Comparison of ENCODE assay signal across 9 cellular contexts in genomic region chr9:97984188-97985057, GRCh38. TPM values are rescaled to one million over a fixed set of nuclear protein-coding genes. Genes with fewer than 3 reads are reported as not detected.
DNase-seq lines count a peak whose midpoint lies in the region; ATAC-seq and FAIRE-seq lines count a peak whose summit lies in the region.
"Had no signal": no experiment of that assay in that cellular context is flagged by ENCODE, and none has a peak within 500 bp of the region (broad histone marks: within the 10 kb centered on the region; RNA-seq: fewer than 3 reads in every experiment).

No MANE protein-coding gene starts in this region.

- H3K27me3 ChIP-seq in HUES64 (ENCODE audit: insufficient read depth, low read length) (peaks cover 72% of the 10 kb centered on the region), SJCRH30 (no peaks in the 10 kb centered on the region), neuronal stem cell (ENCODE audit: control insufficient read depth in 3 of 3, insufficient read depth in 3 of 3, low read depth in 1 of 3, low read length in 3 of 3) (peaks cover 0 to 29% (median 5%) of the 10 kb centered on the region in 3 experiments)

- ATAC-seq in GM19452 (IDR thresholded peaks at IDR 0.05; ENCODE audit: unreplicated experiment), result peak; percentile 29

- no peaks in the 10 kb centered on the region for H3K9me3 Mint-ChIP-seq in activated naive CD4-positive, alpha-beta T cell treated with anti-CD3 and anti-CD28 coated beads for 36 hours

- H3K27ac Mint-ChIP-seq in activated naive CD4-positive, alpha-beta T cell treated with anti-CD3 and anti-CD28 coated beads for 36 hours, result peak overlapping the region; percentile 83

- peaks cover 5% of the 10 kb centered on the region; the same call in 1 of the 2 replicates for H3K9me3 ChIP-seq in HUES64 (ENCODE audit: insufficient read depth, low read depth, low read length)
- no peaks in the 10 kb centered on the region for H3K9me3 ChIP-seq in SJCRH30 (replicated peaks)
- peaks cover 0 to 4% of the 10 kb centered on the region in 2 donors for H3K9me3 ChIP-seq in neuronal stem cell (replicated peaks in 1 of 2; ENCODE audit: control insufficient read depth in 2 of 2, insufficient read depth in 1 of 2, low read depth in 1 of 2, low read length in 2 of 2)

- peak overlapping the region; percentile 88 for H3K4me3 ChIP-seq in HUES64 (ENCODE audit: low read length)
- peak overlapping the region; percentile 95 for H3K4me3 ChIP-seq in SJCRH30
- peak overlapping the region; percentile 89 to 97 for H3K4me3 ChIP-seq in neuronal stem cell (ENCODE audit: low read length in 2 of 2)

- H4K8ac ChIP-seq in neuronal stem cell (ENCODE audit: low read depth, low read length), result no peak overlapping the region

- peaks cover 5% of the 10 kb centered on the region for H3K79me1 ChIP-seq in neuronal stem cell (ENCODE audit: low read depth, low read length)

- intact Hi-C loops in activated naive CD4-positive, alpha-beta T cell treated with anti-CD3 and anti-CD28 coated beads for 36 hours (cut with micrococcal nuclease), result loop anchor here (5.0 kb wide), 3 partner anchors 118 to 1028 kb away; partner anchors contain the start of gene TRIM14

- H3K4me2 ChIP-seq in neuronal stem cell (ENCODE audit: insufficient read depth, low read length, poor library complexity, severe bottlenecking), result peak overlapping the region; percentile 78

- no peak overlapping the region for H2BK12ac ChIP-seq in neuronal stem cell (ENCODE audit: low read length)

- H2AK5ac ChIP-seq in neuronal stem cell (ENCODE audit: low read depth, low read length), result peak overlapping the region; percentile 72

- H3K23ac ChIP-seq in neuronal stem cell (ENCODE audit: low read depth, low read length, poor library complexity), result peak overlapping the region; percentile 87

- H3K4me1 Mint-ChIP-seq in activated naive CD4-positive, alpha-beta T cell treated with anti-CD3 and anti-CD28 coated beads for 36 hours (ENCODE audit: low read depth), result peaks cover 54% of the 10 kb centered on the region

- CTCF ChIA-PET in activated naive CD4-positive, alpha-beta T cell treated with anti-CD3 and anti-CD28 coated beads for 36 hours (lab: Charles Lee), result interaction anchor here (1.5 to 6.6 kb wide), 2 partner anchors 13 to 62 kb away, joined by 4 to 61 read pairs; partner anchors contain the start of gene TRMO

- H2AFZ ChIP-seq in neuronal stem cell (ENCODE audit: low read length), result peak overlapping the region; percentile 98

- H3K36me3 ChIP-seq in HUES64 (ENCODE audit: insufficient read depth, low read length) (0 out of 2 replicates have a peak, but pooled peaks cover 3% of the 10 kb centered on the region), SJCRH30 (no peaks in the 10 kb centered on the region), neuronal stem cell (replicated peaks in 1 of 2; ENCODE audit: control insufficient read depth in 2 of 2, insufficient read depth in 2 of 2, low read length in 2 of 2) (peaks cover 0 to 12% of the 10 kb centered on the region in 2 donors)

- H3K14ac ChIP-seq in neuronal stem cell (ENCODE audit: low read length), result peak overlapping the region; percentile 90

- under 1% methylated on average over 116 of the region's 116 CpGs for WGBS in HUES64
- no CpG with 5 or more reads among the region's 116 CpGs for WGBS in neuronal stem cell (ENCODE audit: extremely low coverage in 2 of 2, insufficient read length in 2 of 2, insufficient replicate concordance in 1 of 2), 2 donors

- peaks cover 12% of the 10 kb centered on the region; the same call in 1 of the 2 replicates for H3K4me1 ChIP-seq in HUES64 (ENCODE audit: insufficient read depth, low read length)
- H3K4me1 ChIP-seq in SJCRH30, result peaks cover 33% of the 10 kb centered on the region
- peaks cover 3 to 14% of the 10 kb centered on the region in 2 donors for H3K4me1 ChIP-seq in neuronal stem cell (ENCODE audit: control insufficient read depth in 2 of 2, insufficient read depth in 1 of 2, low read depth in 1 of 2, low read length in 2 of 2)

- peaks cover 10% of the 10 kb centered on the region for H3K36me3 Mint-ChIP-seq in activated naive CD4-positive, alpha-beta T cell treated with anti-CD3 and anti-CD28 coated beads for 36 hours (ENCODE audit: low read depth)

- peak overlapping the region; percentile 84 for H2BK15ac ChIP-seq in neuronal stem cell (ENCODE audit: low read length)

- H2BK5ac ChIP-seq in neuronal stem cell (ENCODE audit: low read length), result peak overlapping the region; percentile 27

- H2BK120ac ChIP-seq in neuronal stem cell (ENCODE audit: low read depth, low read length), result peak overlapping the region; percentile 40

- peak overlapping the region; percentile 69 for H3K4me3 Mint-ChIP-seq in activated naive CD4-positive, alpha-beta T cell treated with anti-CD3 and anti-CD28 coated beads for 36 hours

- H3K27me3 Mint-ChIP-seq in activated naive CD4-positive, alpha-beta T cell treated with anti-CD3 and anti-CD28 coated beads for 36 hours (ENCODE audit: low read depth), result no peaks in the 10 kb centered on the region

- H3K4ac ChIP-seq in neuronal stem cell (ENCODE audit: low read length), result peak overlapping the region; percentile 77

- H3K9ac ChIP-seq in HUES64 (ENCODE audit: low read depth, low read length), result peak overlapping the region; percentile 98
- H3K9ac ChIP-seq in neuronal stem cell (ENCODE audit: low read depth, low read length, poor library complexity), result peak overlapping the region; percentile 96

- H3K27ac ChIP-seq in HUES64 (ENCODE audit: low read depth, low read length) (peak overlapping the region; percentile 79), SJCRH30 (peak overlapping the region; percentile 98), neuronal stem cell (replicated peaks; ENCODE audit: low read length) (peak overlapping the region; percentile 81)

- DNase-seq in CMK (ENCODE audit: low read depth) (peak; percentile 59), SJCRH30 (peak; percentile 75), frontal cortex (ENCODE audit: low spot score in 2 of 2) (peak; percentile 83 to 86), neuronal stem cell (ENCODE audit: low spot score) (peak; percentile 48), stromal cell of bone marrow (ENCODE audit: low read depth) (peak; percentile 71)
- peak; percentile 77 for DNase-seq in activated naive CD4-positive, alpha-beta T cell treated with anti-CD3 and anti-CD28 coated beads for 36 hours

- peak overlapping the region; percentile 99 for H4K91ac ChIP-seq in neuronal stem cell (ENCODE audit: low read depth, low read length, poor library complexity)

- peak overlapping the region; percentile 99 for H3K18ac ChIP-seq in neuronal stem cell (ENCODE audit: low read length)

- FAIRE-seq in frontal cortex (lab: Jason Lieb, UNC), result no peak
- FAIRE-seq: islet of Langerhans had no signal

RNA-seq across cellular contexts. Expression of gene ANP32B, which starts 1.3 kb away (rescaled TPM):
- polyA plus RNA-seq in HUES64 (2013, experiment 1 of 2), result 105 TPM
- polyA plus RNA-seq in HUES64 (2013, experiment 2 of 2), result 144 TPM
- total RNA-seq in SJCRH30 (2014; rRNA removed; shearing (Covaris generic)), result 40.7 and 45.7 TPM in 2 replicates
- 100 to 1,000 TPM; 412 to 414 TPM for total RNA-seq in activated naive CD4-positive, alpha-beta T cell treated with anti-CD3 and anti-CD28 coated beads for 36 hours
- 6.1 TPM for total RNA-seq in frontal cortex
- polyA plus RNA-seq in neuronal stem cell (2013, experiment 1 of 2), result 292 TPM
- polyA plus RNA-seq in neuronal stem cell (2013, experiment 2 of 2), result 299 TPM

RNA-seq across cellular contexts. Expression of gene HEMGN, which starts 46.5 kb away (rescaled TPM):
- polyA plus RNA-seq in HUES64 (2013, experiment 1 of 2), result not detected
- polyA plus RNA-seq in HUES64 (2013, experiment 2 of 2), result not detected
- not detected in 2 replicates for total RNA-seq in SJCRH30 (2014; rRNA removed; shearing (Covaris generic))
- total RNA-seq in activated naive CD4-positive, alpha-beta T cell treated with anti-CD3 and anti-CD28 coated beads for 36 hours, result 1 to 10 TPM; 1.8 to 1.9 TPM
- total RNA-seq in frontal cortex, result 3.7 TPM
- polyA plus RNA-seq in neuronal stem cell (2013, experiment 1 of 2), result not detected
- 0.01 TPM for polyA plus RNA-seq in neuronal stem cell (2013, experiment 2 of 2)

Comparison
In these comparisons a context has a peak if more than half of its experiments do, and no peak if none do; other contexts are left out.
1. Peak in every context shown above with its lines: DNase-seq, ATAC-seq, H3K4me3 ChIP-seq and H3K27ac ChIP-seq.